ENCODE assay signal across 8 cellular contexts in the genomic region with DNA sequence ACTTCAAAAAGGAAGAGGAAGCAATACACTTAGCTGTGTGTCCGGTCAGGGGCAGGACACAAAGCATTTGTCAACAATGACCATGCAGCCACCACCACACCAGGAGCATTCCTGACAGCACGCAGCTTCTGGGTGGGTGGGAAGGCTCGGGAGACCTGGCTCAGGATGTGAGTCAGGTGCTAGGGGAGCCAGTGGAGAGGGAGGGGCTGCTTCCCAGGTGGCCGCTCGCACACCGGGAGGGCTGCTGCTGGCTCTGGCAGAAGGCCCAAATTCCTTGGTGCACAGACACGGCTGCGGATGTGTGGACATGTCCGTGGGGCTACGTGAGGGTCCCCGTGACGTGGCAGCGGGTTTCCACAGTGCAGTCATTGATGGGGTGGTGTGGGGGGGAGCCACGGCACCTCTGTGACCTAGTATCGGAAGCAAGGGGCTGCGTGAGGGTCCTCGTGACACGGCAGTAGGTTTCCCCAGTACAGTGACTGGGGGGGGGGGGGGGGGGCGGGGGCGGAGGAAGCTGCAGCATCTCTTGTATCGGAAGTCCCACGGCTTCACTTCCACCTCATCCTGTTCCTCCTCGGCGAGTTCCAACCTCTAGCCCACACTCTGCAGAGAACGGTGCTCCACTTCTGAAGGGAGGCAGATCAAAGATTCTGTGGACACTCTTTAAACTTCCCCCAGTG.
DNase-seq lines count a peak whose midpoint lies in the region; ATAC-seq and TF ChIP-seq lines count a peak whose summit lies in the region.

No MANE protein-coding gene starts in this region.

- peaks cover 32 to 93% (median 71%) of the 10 kb centered on the region in 9 donors for H3K4me1 ChIP-seq in heart right ventricle

- no peak for DNase-seq in activated T-cell treated with anti-CD3 and anti-CD28 coated beads, Interleukin-2, amount 50 U/mL, for 24 hours
- no peak for DNase-seq in activated T-cell treated with anti-CD3 and anti-CD28 coated beads, Interleukin-2, amount 50 U/mL, for 1 hour
- DNase-seq in activated CD4-positive, alpha-beta memory T cell treated with anti-CD3 and anti-CD28 coated beads for 36 hours: peak; percentile 50
- DNase-seq in heart right ventricle (no peak), NCI-H2029 treated with DMSO at 0.1 percent for 48 hours (lab: John Stamatoyannopoulos, UW) (no peak), NCI-H2081 treated with DMSO at 0.1 percent for 48 hours (lab: John Stamatoyannopoulos, UW) (no peak)
- no peak for DNase-seq in stimulated activated naive CD8-positive, alpha-beta T cell treated with anti-CD3 and anti-CD28 coated beads, Interleukin-15, amount 100 ng/mL, for 72 hours

- peaks cover 30% of the 10 kb centered on the region for H3K36me3 Mint-ChIP-seq in activated T-cell treated with anti-CD3 and anti-CD28 coated beads, Interleukin-2, amount 50 U/mL, for 24 hours (ENCODE audit: low read depth)
- peaks cover 3% of the 10 kb centered on the region for H3K36me3 Mint-ChIP-seq in activated CD4-positive, alpha-beta memory T cell treated with anti-CD3 and anti-CD28 coated beads for 36 hours

- H3K27ac ChIP-seq in heart right ventricle: peak overlapping the region in 9 of 10 donors; percentile 13 to 78 (median 42)

- peak overlapping the region in 4 of 10 donors; percentile 7 to 18 (median 10) for H3K4me3 ChIP-seq in heart right ventricle

- intact Hi-C loops in activated CD4-positive, alpha-beta memory T cell treated with anti-CD3 and anti-CD28 coated beads for 36 hours (cut with micrococcal nuclease): loop anchor here (5.0 kb wide), 1 partner anchor 227 kb away; no protein-coding TSS in a partner anchor
- intact Hi-C loops in heart right ventricle (cut with DNase I): loop anchor here (5.0 to 10.0 kb wide), 10 partner anchors 64 to 314 kb away; partner anchors contain the start of genes SPG7 (in 6 of the 10), ANKRD11 (in 3 of the 10) and RPL13 (in 1 of the 10)

- H3K27me3 ChIP-seq in heart right ventricle: no peaks in the 10 kb centered on the region

- TF ChIP-seq CTCF in heart right ventricle (IDR thresholded peaks at IDR 0.05): no peak

- POLR2A ChIA-PET in activated CD4-positive, alpha-beta memory T cell treated with anti-CD3 and anti-CD28 coated beads for 36 hours (lab: Charles Lee): interaction anchor here (1.1 to 1.2 kb wide), 2 partner anchors 13 to 15 kb away, joined by 3 read pairs; no protein-coding TSS in a partner anchor

- no peaks in the 10 kb centered on the region for H3K27me3 Mint-ChIP-seq in activated T-cell treated with anti-CD3 and anti-CD28 coated beads, Interleukin-2, amount 50 U/mL, for 24 hours
- no peaks in the 10 kb centered on the region for H3K27me3 Mint-ChIP-seq in activated CD4-positive, alpha-beta memory T cell treated with anti-CD3 and anti-CD28 coated beads for 36 hours
- H3K27me3 Mint-ChIP-seq in stimulated activated naive CD8-positive, alpha-beta T cell treated with anti-CD3 and anti-CD28 coated beads, Interleukin-15, amount 100 ng/mL, for 72 hours: no peaks in the 10 kb centered on the region

- H3K36me3 ChIP-seq in heart right ventricle: no peaks in the 10 kb centered on the region

- ATAC-seq in heart right ventricle (peak in 6 of 8 donors; percentile 20 to 50 (median 34)), HG03432 (IDR thresholded peaks at IDR 0.05; ENCODE audit: unreplicated experiment) (no peak)
- peak; percentile 30 for ATAC-seq in stimulated activated naive CD8-positive, alpha-beta T cell treated with anti-CD3 and anti-CD28 coated beads, Interleukin-15, amount 100 ng/mL, for 72 hours

- peaks cover 91% of the 10 kb centered on the region for H3K4me1 Mint-ChIP-seq in activated T-cell treated with anti-CD3 and anti-CD28 coated beads, Interleukin-2, amount 50 U/mL, for 24 hours (ENCODE audit: low read depth)
- H3K4me1 Mint-ChIP-seq in activated CD4-positive, alpha-beta memory T cell treated with anti-CD3 and anti-CD28 coated beads for 36 hours (ENCODE audit: low read depth): peaks cover 85% of the 10 kb centered on the region
- peaks cover 95% of the 10 kb centered on the region for H3K4me1 Mint-ChIP-seq in stimulated activated naive CD8-positive, alpha-beta T cell treated with anti-CD3 and anti-CD28 coated beads, Interleukin-15, amount 100 ng/mL, for 72 hours

- CTCF ChIA-PET in activated CD4-positive, alpha-beta memory T cell treated with anti-CD3 and anti-CD28 coated beads for 36 hours (lab: Charles Lee): interaction anchor here (1.2 kb wide), 1 partner anchor 227 kb away, joined by 5 read pairs; no protein-coding TSS in a partner anchor

- WGBS in heart right ventricle, 2 donors: 16 to 25% methylated on average over 23 to 25 of the region's 25 CpGs

- H3K27ac Mint-ChIP-seq in activated T-cell treated with anti-CD3 and anti-CD28 coated beads, Interleukin-2, amount 50 U/mL, for 24 hours: peak overlapping the region; percentile 90
- H3K27ac Mint-ChIP-seq in activated CD4-positive, alpha-beta memory T cell treated with anti-CD3 and anti-CD28 coated beads for 36 hours: peak overlapping the region; percentile 56
- H3K27ac Mint-ChIP-seq in stimulated activated naive CD8-positive, alpha-beta T cell treated with anti-CD3 and anti-CD28 coated beads, Interleukin-15, amount 100 ng/mL, for 72 hours: peak overlapping the region in 1 of 2 donors; percentile 81

- peak overlapping the region; percentile 56 for H3K4me3 Mint-ChIP-seq in activated T-cell treated with anti-CD3 and anti-CD28 coated beads, Interleukin-2, amount 50 U/mL, for 24 hours
- H3K4me3 Mint-ChIP-seq in activated CD4-positive, alpha-beta memory T cell treated with anti-CD3 and anti-CD28 coated beads for 36 hours: peak overlapping the region; percentile 8
- peak overlapping the region; percentile 53 to 71 for H3K4me3 Mint-ChIP-seq in stimulated activated naive CD8-positive, alpha-beta T cell treated with anti-CD3 and anti-CD28 coated beads, Interleukin-15, amount 100 ng/mL, for 72 hours

- no peaks in the 10 kb centered on the region for H3K9me3 ChIP-seq in heart right ventricle

- H3K9me3 Mint-ChIP-seq in activated T-cell treated with anti-CD3 and anti-CD28 coated beads, Interleukin-2, amount 50 U/mL, for 24 hours: no peaks in the 10 kb centered on the region
- no peaks in the 10 kb centered on the region for H3K9me3 Mint-ChIP-seq in activated CD4-positive, alpha-beta memory T cell treated with anti-CD3 and anti-CD28 coated beads for 36 hours
- no peaks in the 10 kb centered on the region for H3K9me3 Mint-ChIP-seq in stimulated activated naive CD8-positive, alpha-beta T cell treated with anti-CD3 and anti-CD28 coated beads, Interleukin-15, amount 100 ng/mL, for 72 hours

Comparison
In these comparisons a context has a peak if more than half of its experiments do, and no peak if none do; other contexts are left out.
1. H3K4me3 Mint-ChIP-seq: peak in every context shown above with its lines; median percentile 62 in stimulated activated naive CD8-positive, alpha-beta T cell treated with anti-CD3 and anti-CD28 coated beads, Interleukin-15, amount 100 ng/mL, for 72 hours; 56 in activated T-cell treated with anti-CD3 and anti-CD28 coated beads, Interleukin-2, amount 50 U/mL, for 24 hours; 8 in activated CD4-positive, alpha-beta memory T cell treated with anti-CD3 and anti-CD28 coated beads for 36 hours.